11 cellular contexts compared by ENCODE assay signal in genomic region chr12:93813972-93814821, GRCh38.
DNase-seq lines count a peak whose midpoint lies in the region; ATAC-seq, FAIRE-seq and TF ChIP-seq lines count a peak whose summit lies in the region.
"Had no signal": no experiment of that assay in that cellular context is flagged by ENCODE, and none has a peak within 500 bp of the region (broad histone marks: within the 10 kb centered on the region; RNA-seq: fewer than 3 reads in every experiment).

No MANE protein-coding gene starts in this region.

- CTCF ChIA-PET in activated CD4-positive, alpha-beta memory T cell treated with anti-CD3 and anti-CD28 coated beads for 36 hours (lab: Charles Lee): no interaction called here
- CTCF ChIA-PET in activated CD4-positive, alpha-beta memory T cell treated with anti-CD3 and anti-CD28 coated beads, Interleukin-2, amount 10 ng/mL, durations not matched to agents 7 days and 5 days (lab: Charles Lee): no interaction called here

- no peaks in the 10 kb centered on the region for H3K36me3 ChIP-seq in upper lobe of right lung

- no peak for FAIRE-seq in GM12891 (lab: Jason Lieb, UNC)

- H3K9me3 Mint-ChIP-seq in activated CD4-positive, alpha-beta memory T cell treated with anti-CD3 and anti-CD28 coated beads for 36 hours: no peaks in the 10 kb centered on the region
- no peaks in the 10 kb centered on the region for H3K9me3 Mint-ChIP-seq in activated CD4-positive, alpha-beta memory T cell treated with anti-CD3 and anti-CD28 coated beads, Interleukin-2, amount 10 ng/mL, durations not matched to agents 7 days and 5 days
- H3K9me3 Mint-ChIP-seq: CD14-positive monocyte; stimulated activated memory B cell treated with anti-CD40 and anti-IgM and Interleukin-4, amounts not matched to agents 10 μg/mL and 1 μg/mL and 100 μg/mL, for 72 hours had no signal

- no peaks in the 10 kb centered on the region for H3K9me3 ChIP-seq in upper lobe of right lung

- no peak overlapping the region for H3K4me3 ChIP-seq in upper lobe of right lung

- peak; percentile 32 for DNase-seq in activated CD4-positive, alpha-beta memory T cell treated with anti-CD3 and anti-CD28 coated beads for 36 hours
- no peak for DNase-seq in activated CD4-positive, alpha-beta memory T cell treated with anti-CD3 and anti-CD28 coated beads, Interleukin-2, amount 10 ng/mL, durations not matched to agents 7 days and 5 days
- DNase-seq in mucosa of gallbladder (ENCODE audit: low spot score) (peak; percentile 75), upper lobe of right lung (peak; percentile 77), NCI-H2081 (lab: John Stamatoyannopoulos, UW) (no peak), GM12891 (ENCODE audit: insufficient read length, low spot score) (no peak)
- DNase-seq: NCI-H1417 treated with DMSO at 0.1 percent for 48 hours had no signal

- POLR2A ChIA-PET in activated CD4-positive, alpha-beta memory T cell treated with anti-CD3 and anti-CD28 coated beads for 36 hours (lab: Charles Lee): no interaction called here
- POLR2A ChIA-PET in activated CD4-positive, alpha-beta memory T cell treated with anti-CD3 and anti-CD28 coated beads, Interleukin-2, amount 10 ng/mL, durations not matched to agents 7 days and 5 days (lab: Charles Lee): no interaction called here

- H3K27me3 Mint-ChIP-seq in activated CD4-positive, alpha-beta memory T cell treated with anti-CD3 and anti-CD28 coated beads for 36 hours: no peaks in the 10 kb centered on the region
- H3K27me3 Mint-ChIP-seq in activated CD4-positive, alpha-beta memory T cell treated with anti-CD3 and anti-CD28 coated beads, Interleukin-2, amount 10 ng/mL, durations not matched to agents 7 days and 5 days: no peaks in the 10 kb centered on the region
- H3K27me3 Mint-ChIP-seq: stimulated activated memory B cell treated with anti-CD40 and anti-IgM and Interleukin-4, amounts not matched to agents 10 μg/mL and 1 μg/mL and 100 μg/mL, for 72 hours had no signal

- H3K4me1 Mint-ChIP-seq in activated CD4-positive, alpha-beta memory T cell treated with anti-CD3 and anti-CD28 coated beads for 36 hours (ENCODE audit: low read depth): peaks cover 6% of the 10 kb centered on the region
- H3K4me1 Mint-ChIP-seq in activated CD4-positive, alpha-beta memory T cell treated with anti-CD3 and anti-CD28 coated beads, Interleukin-2, amount 10 ng/mL, durations not matched to agents 7 days and 5 days: peaks cover 9% of the 10 kb centered on the region
- H3K4me1 Mint-ChIP-seq: stimulated activated memory B cell treated with anti-CD40 and anti-IgM and Interleukin-4, amounts not matched to agents 10 μg/mL and 1 μg/mL and 100 μg/mL, for 72 hours had no signal

- peak overlapping the region; percentile 90 for H3K27ac ChIP-seq in upper lobe of right lung

- TF ChIP-seq POLR2A in GM12891 (IDR thresholded peaks at IDR 0.05; ENCODE audit: low read depth, low read length): no peak

- peaks cover 52% of the 10 kb centered on the region for H3K4me1 ChIP-seq in upper lobe of right lung

- H3K27me3 ChIP-seq in upper lobe of right lung: no peaks in the 10 kb centered on the region

- TF ChIP-seq CTCF in upper lobe of right lung (IDR thresholded peaks at IDR 0.05): no peak

- intact Hi-C loops in activated CD4-positive, alpha-beta memory T cell treated with anti-CD3 and anti-CD28 coated beads for 36 hours (cut with micrococcal nuclease): no loop called here
- intact Hi-C loops in upper lobe of right lung (cut with DNase I): no loop called here

- H3K36me3 Mint-ChIP-seq in activated CD4-positive, alpha-beta memory T cell treated with anti-CD3 and anti-CD28 coated beads for 36 hours: peaks cover 2% of the 10 kb centered on the region
- H3K36me3 Mint-ChIP-seq in activated CD4-positive, alpha-beta memory T cell treated with anti-CD3 and anti-CD28 coated beads, Interleukin-2, amount 10 ng/mL, durations not matched to agents 7 days and 5 days (ENCODE audit: low read depth): no peaks in the 10 kb centered on the region
- H3K36me3 Mint-ChIP-seq: CD14-positive monocyte had no signal

- ATAC-seq in esophagus mucosa (peak; percentile 52), upper lobe of right lung (peak; percentile 81), GM18907 (IDR thresholded peaks at IDR 0.05; ENCODE audit: unreplicated experiment) (no peak)
- ATAC-seq: stimulated activated memory B cell treated with anti-CD40 and anti-IgM and Interleukin-4, amounts not matched to agents 10 μg/mL and 1 μg/mL and 100 μg/mL, for 72 hours had no signal

- H3K4me3 Mint-ChIP-seq in activated CD4-positive, alpha-beta memory T cell treated with anti-CD3 and anti-CD28 coated beads for 36 hours: no peak overlapping the region
- H3K4me3 Mint-ChIP-seq in activated CD4-positive, alpha-beta memory T cell treated with anti-CD3 and anti-CD28 coated beads, Interleukin-2, amount 10 ng/mL, durations not matched to agents 7 days and 5 days: no peak overlapping the region
- H3K4me3 Mint-ChIP-seq: CD14-positive monocyte; stimulated activated memory B cell treated with anti-CD40 and anti-IgM and Interleukin-4, amounts not matched to agents 10 μg/mL and 1 μg/mL and 100 μg/mL, for 72 hours had no signal

- no peak overlapping the region for H3K27ac Mint-ChIP-seq in activated CD4-positive, alpha-beta memory T cell treated with anti-CD3 and anti-CD28 coated beads for 36 hours
- H3K27ac Mint-ChIP-seq in activated CD4-positive, alpha-beta memory T cell treated with anti-CD3 and anti-CD28 coated beads, Interleukin-2, amount 10 ng/mL, durations not matched to agents 7 days and 5 days: no peak overlapping the region
- H3K27ac Mint-ChIP-seq: stimulated activated memory B cell treated with anti-CD40 and anti-IgM and Interleukin-4, amounts not matched to agents 10 μg/mL and 1 μg/mL and 100 μg/mL, for 72 hours had no signal

TF ChIP-seq in GM12891, 5 proteins besides CTCF, POLR2A, EP300 and RAD21:
- TF ChIP-seq PAX5 (IDR thresholded peaks at IDR 0.05; ENCODE audit: insufficient read depth, low read length, severe bottlenecking) (no peak), POLR2AphosphoS5 (IDR thresholded peaks at IDR 0.05; ENCODE audit: low read depth, low read length) (no peak), SPI1 (IDR thresholded peaks at IDR 0.05; ENCODE audit: low read depth, low read length) (no peak), POU2F2 (IDR thresholded peaks at IDR 0.05; ENCODE audit: low read depth, low read length) (no peak)

Comparison
In these comparisons a context has a peak if more than half of its experiments do, and no peak if none do; other contexts are left out.
1. DNase-seq: peak in activated CD4-positive, alpha-beta memory T cell treated with anti-CD3 and anti-CD28 coated beads for 36 hours (single experiment), mucosa of gallbladder (single experiment) and upper lobe of right lung (single experiment); none in activated CD4-positive, alpha-beta memory T cell treated with anti-CD3 and anti-CD28 coated beads, Interleukin-2, amount 10 ng/mL, durations not matched to agents 7 days and 5 days (single experiment), NCI-H2081 (0 of 2) and GM12891 (single experiment).